ENCODE assay signal across 8 cellular contexts in the genomic region with DNA sequence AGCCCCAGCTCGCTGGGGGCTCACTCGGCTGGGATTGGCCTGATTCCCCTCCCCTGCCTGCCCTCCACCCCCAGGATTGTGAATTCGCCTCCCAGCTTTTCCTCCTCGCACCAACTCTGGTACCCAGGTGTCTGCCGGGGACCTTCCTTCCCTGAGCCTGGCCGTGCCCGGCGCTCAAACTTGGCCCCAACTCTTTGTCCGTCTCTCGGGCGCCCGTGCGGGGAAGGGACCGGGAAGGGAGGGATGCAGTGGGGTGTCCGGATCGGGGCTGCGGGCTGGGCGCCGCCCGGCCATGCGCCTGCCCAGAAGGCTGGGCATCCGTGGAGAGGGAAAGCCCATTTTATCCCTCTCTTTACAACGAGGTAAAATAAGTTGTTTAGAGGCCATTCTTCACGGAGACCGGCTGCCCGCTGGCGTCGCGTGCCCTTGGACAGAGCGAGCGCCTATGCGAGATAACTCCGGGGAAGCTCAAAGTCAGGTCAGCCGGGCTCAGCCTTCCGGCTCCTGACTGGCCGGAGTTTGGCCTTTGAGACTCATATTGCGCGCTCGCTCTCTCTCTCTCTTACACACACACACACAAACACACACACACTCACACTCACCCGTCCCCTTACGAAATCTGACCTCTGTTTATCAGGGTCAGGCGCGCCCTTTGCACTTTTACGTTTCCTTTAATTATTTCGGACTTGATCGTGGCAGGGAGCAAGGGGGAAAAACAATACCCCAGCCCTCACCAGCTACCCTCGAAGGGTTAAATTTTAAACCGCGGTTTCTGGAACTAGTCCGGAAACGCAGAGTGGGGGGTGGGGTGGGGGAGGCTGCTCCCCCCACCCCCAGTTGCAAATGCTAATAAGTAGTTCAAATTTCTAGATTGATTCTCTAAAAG. TPM values are rescaled to one million over a fixed set of nuclear protein-coding genes. Genes with fewer than 3 reads are reported as not detected.
A peak's percentile ranks its signal among the peaks of the same experiment; 100 is the strongest.
DNase-seq lines count a peak whose midpoint lies in the region; ATAC-seq and TF ChIP-seq lines count a peak whose summit lies in the region.

No MANE protein-coding gene starts in this region.

- CTCF ChIA-PET in SK-N-SH (lab: Yijun Ruan, JAX), result interaction anchor here (0.7 to 2.4 kb wide), 44 partner anchors 8 to 1476 kb away, joined by 3 to 12 read pairs (median 4); no protein-coding TSS in a partner anchor

- H3K4me3 ChIP-seq in SK-N-SH (ENCODE audit: low read depth in 2 of 2, low read length in 1 of 2) (peak overlapping the region; percentile 47 to 65), left lung (peak overlapping the region; percentile 59 to 63)

- peaks cover 6 to 22% of the 10 kb centered on the region in 2 experiments; a peak in 3 of 4 replicates for H3K4me1 ChIP-seq in SK-N-SH (ENCODE audit: control insufficient read depth in 1 of 2, insufficient read depth in 2 of 2, low read depth in 1 of 2, low read length in 1 of 2)
- H3K4me1 ChIP-seq in left lung, result peaks cover 0 to 21% of the 10 kb centered on the region in 2 donors

- intact Hi-C loops in left lung (cut with DNase I), result loop anchor here in 1 of 2 donors (10.0 kb wide), 1 partner anchor 1097 kb away; no protein-coding TSS in a partner anchor

- peaks cover 19% of the 10 kb centered on the region; the same call in 1 of the 2 replicates for H3K27me3 ChIP-seq in SK-N-SH (ENCODE audit: insufficient read depth)
- H3K27me3 ChIP-seq in left lung, result peaks cover 0 to 42% of the 10 kb centered on the region in 2 donors

- H3K9me3 ChIP-seq in SK-N-SH (no peaks in the 10 kb centered on the region), left lung (no peaks in the 10 kb centered on the region)

- no peak for TF ChIP-seq RAD21 in SK-N-SH (IDR thresholded peaks at IDR 0.05; ENCODE audit: low read length)

- no peaks in the 10 kb centered on the region for H3K9me2 ChIP-seq in SK-N-SH

- H3K36me3 ChIP-seq in SK-N-SH (replicated peaks in 1 of 2; ENCODE audit: control insufficient read depth in 1 of 2, insufficient read depth in 2 of 2, low read length in 1 of 2) (no peaks in the 10 kb centered on the region), left lung (no peaks in the 10 kb centered on the region)

- peaks cover 3% of the 10 kb centered on the region for H3F3A ChIP-seq in SK-N-SH (replicated peaks; ENCODE audit: insufficient read depth)

- H3K9me3 Mint-ChIP-seq in stimulated activated effector memory CD8-positive, alpha-beta T cell treated with anti-CD3 and anti-CD28 coated beads, Interleukin-12 subunit alpha, Interleukin-12 subunit beta, amount 100 ng/mL, for 72 hours, result no peaks in the 10 kb centered on the region

- H3K27ac Mint-ChIP-seq in stimulated activated effector memory CD8-positive, alpha-beta T cell treated with anti-CD3 and anti-CD28 coated beads, Interleukin-12 subunit alpha, Interleukin-12 subunit beta, amount 100 ng/mL, for 72 hours, result peak overlapping the region; percentile 97

- H2AFZ ChIP-seq in SK-N-SH (ENCODE audit: low read depth), result peak overlapping the region; percentile 88

- peaks cover 61% of the 10 kb centered on the region for H3K36me3 Mint-ChIP-seq in stimulated activated effector memory CD8-positive, alpha-beta T cell treated with anti-CD3 and anti-CD28 coated beads, Interleukin-12 subunit alpha, Interleukin-12 subunit beta, amount 100 ng/mL, for 72 hours

- TF ChIP-seq CTCF in SK-N-SH (IDR thresholded peaks at IDR 0.05) (no peak), left lung (IDR thresholded peaks at IDR 0.05) (no peak)

- no peak overlapping the region for H3K27ac ChIP-seq in SK-N-SH (ENCODE audit: low read depth in 2 of 2, low read length in 1 of 2)
- H3K27ac ChIP-seq in cingulate gyrus (ENCODE audit: low read depth, low read length), result peak overlapping the region; percentile 92
- H3K27ac ChIP-seq in left lung, result peak overlapping the region; percentile 87 to 95

- H3K9ac ChIP-seq in SK-N-SH, result no peak overlapping the region; the same call in 1 of the 2 replicates

- POLR2A ChIA-PET in SK-N-SH (lab: Yijun Ruan, JAX), result interaction anchor here (1.0 kb wide), 1 partner anchor 572 kb away, joined by 3 read pairs; no protein-coding TSS in a partner anchor

- peak overlapping the region; percentile 96 for H3K4me2 ChIP-seq in SK-N-SH

- H3K4me1 Mint-ChIP-seq in stimulated activated effector memory CD8-positive, alpha-beta T cell treated with anti-CD3 and anti-CD28 coated beads, Interleukin-12 subunit alpha, Interleukin-12 subunit beta, amount 100 ng/mL, for 72 hours, result peaks cover 32% of the 10 kb centered on the region

- no peaks in the 10 kb centered on the region for H4K20me1 ChIP-seq in SK-N-SH (ENCODE audit: insufficient read depth)

- 2% methylated on average over 35 of the region's 51 CpGs for WGBS in SK-N-SH (ENCODE audit: low lambda C conversion rate)

- peak; percentile 33 for DNase-seq in DMS 273 (lab: John Stamatoyannopoulos, UW; ENCODE audit: unreplicated experiment)
- no peak for DNase-seq in DMS 273 treated with DMSO at 0.1 percent for 48 hours (lab: John Stamatoyannopoulos, UW)
- peak; percentile 48 for DNase-seq in SK-N-SH
- peak; percentile 70 to 87 for DNase-seq in left lung
- DNase-seq in stimulated activated effector memory CD8-positive, alpha-beta T cell treated with anti-CD3 and anti-CD28 coated beads, Interleukin-12 subunit alpha, Interleukin-12 subunit beta, amount 100 ng/mL, for 72 hours (ENCODE audit: low spot score in 2 of 2), result peak in 1 of 2 donors; percentile 40
- no peak for DNase-seq in EL
- DNase-seq in NK-92 treated with Interleukin-12 subunit alpha and Interleukin-12 subunit beta, amount 100 ng/mL, for 24 hours (lab: John Stamatoyannopoulos, UW), result no peak

- H3K4me3 Mint-ChIP-seq in stimulated activated effector memory CD8-positive, alpha-beta T cell treated with anti-CD3 and anti-CD28 coated beads, Interleukin-12 subunit alpha, Interleukin-12 subunit beta, amount 100 ng/mL, for 72 hours, result peak overlapping the region; percentile 84

- no peak for TF ChIP-seq EP300 in SK-N-SH (IDR thresholded peaks at IDR 0.05; ENCODE audit: borderline replicate concordance in 1 of 2, low read depth in 1 of 2, low read length in 1 of 2)

- ATAC-seq in left lung, result peak; percentile 57
- peak; percentile 1 for ATAC-seq in stimulated activated effector memory CD8-positive, alpha-beta T cell treated with anti-CD3 and anti-CD28 coated beads, Interleukin-12 subunit alpha, Interleukin-12 subunit beta, amount 100 ng/mL, for 72 hours

- H3K79me2 ChIP-seq in SK-N-SH (ENCODE audit: insufficient read depth), result no peaks in the 10 kb centered on the region

TF ChIP-seq in SK-N-SH, 30 proteins besides CTCF, POLR2A, EP300 and RAD21 (continues in another document):
- TF ChIP-seq, protein P1, sequence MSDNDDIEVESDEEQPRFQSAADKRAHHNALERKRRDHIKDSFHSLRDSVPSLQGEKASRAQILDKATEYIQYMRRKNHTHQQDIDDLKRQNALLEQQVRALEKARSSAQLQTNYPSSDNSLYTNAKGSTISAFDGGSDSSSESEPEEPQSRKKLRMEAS (IDR thresholded peaks at IDR 0.05; ENCODE audit: low read depth), result no peak
- TF ChIP-seq SMC3 (IDR thresholded peaks at IDR 0.05; ENCODE audit: low read depth, low read length) (no peak), TAF1 (IDR thresholded peaks at IDR 0.05; ENCODE audit: borderline replicate concordance, low read depth, low read length) (no peak), RCOR1 (IDR thresholded peaks at IDR 0.05; ENCODE audit: low read length) (no peak), GATA2 (CRISPR knock-in tag; IDR thresholded peaks at IDR 0.05) (no peak), EZH2phosphoT487 (IDR thresholded peaks at IDR 0.05; ENCODE audit: borderline replicate concordance, low read depth) (no peak), CHD2 (IDR thresholded peaks at IDR 0.05; ENCODE audit: low read length, partially characterized antibody) (no peak), ELF1 (IDR thresholded peaks at IDR 0.05) (no peak), NRF1 (IDR thresholded peaks at IDR 0.05; ENCODE audit: low read depth, low read length) (no peak), REST (IDR thresholded peaks at IDR 0.05; ENCODE audit: low read depth, low read length) (no peak), FOSL2 (IDR thresholded peaks at IDR 0.05; ENCODE audit: borderline replicate concordance, low read depth) (no peak), POLR2AphosphoS5 (IDR thresholded peaks at IDR 0.05; ENCODE audit: low read depth, low read length) (no peak)
- TF ChIP-seq, protein P2, sequence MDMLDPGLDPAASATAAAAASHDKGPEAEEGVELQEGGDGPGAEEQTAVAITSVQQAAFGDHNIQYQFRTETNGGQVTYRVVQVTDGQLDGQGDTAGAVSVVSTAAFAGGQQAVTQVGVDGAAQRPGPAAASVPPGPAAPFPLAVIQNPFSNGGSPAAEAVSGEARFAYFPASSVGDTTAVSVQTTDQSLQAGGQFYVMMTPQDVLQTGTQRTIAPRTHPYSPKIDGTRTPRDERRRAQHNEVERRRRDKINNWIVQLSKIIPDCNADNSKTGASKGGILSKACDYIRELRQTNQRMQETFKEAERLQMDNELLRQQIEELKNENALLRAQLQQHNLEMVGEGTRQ (IDR thresholded peaks at IDR 0.05; ENCODE audit: borderline replicate concordance, low read depth, low read length), result no peak

RNA-seq across cellular contexts. Expression of gene MAF, which starts 0.8 kb away (rescaled TPM):
- 0.23 and 0.37 TPM in 2 replicates for polyA plus RNA-seq in SK-N-SH (2012; rRNA removed)
- polyA plus RNA-seq in SK-N-SH (2012; cell fraction: cytosol; rRNA removed), result 0.27 and 0.34 TPM in 2 replicates
- polyA plus RNA-seq in SK-N-SH (2012; cell fraction: nucleus; rRNA removed), result 0.50 and 0.61 TPM in 2 replicates
- 10 to 100 TPM; 52.2 to 60.8 TPM for total RNA-seq in left lung

Comparison
In these comparisons a context has a peak if more than half of its experiments do, and no peak if none do; other contexts are left out.
1. DNase-seq: peak in DMS 273 (single experiment), SK-N-SH (single experiment) and left lung (2 of 2); none in DMS 273 treated with DMSO at 0.1 percent for 48 hours (single experiment), EL (single experiment) and NK-92 treated with Interleukin-12 subunit alpha and Interleukin-12 subunit beta, amount 100 ng/mL, for 24 hours (single experiment).
2. H3K27ac ChIP-seq: peak in cingulate gyrus (single experiment) and left lung (2 of 2); none in SK-N-SH (0 of 2).